ENCODE assay signal across 13 cellular contexts in genomic region chr1:208499021-208499420, GRCh38.
"Had no signal": no experiment of that assay in that cellular context is flagged by ENCODE, and none has a peak within 500 bp of the region (broad histone marks: within the 10 kb centered on the region; RNA-seq: fewer than 3 reads in every experiment).

No MANE protein-coding gene starts in this region.

- H3K9me3 ChIP-seq: thyroid gland had no signal

- H3K27me3 ChIP-seq: thyroid gland had no signal

- H3K27ac ChIP-seq: parathyroid adenoma, thyroid gland had no signal

- H3K9ac ChIP-seq: parathyroid adenoma had no signal

- H3K4me3 Mint-ChIP-seq: activated CD4-positive, alpha-beta memory T cell treated with anti-CD3 and anti-CD28 coated beads, Interleukin-2, amount 10 ng/mL, durations not matched to agents 7 days and 5 days; activated T-cell treated with anti-CD3 and anti-CD28 coated beads, Interleukin-2, amount 50 U/mL, for 24 hours; naive B cell had no signal

- H2AFZ ChIP-seq: parathyroid adenoma had no signal

- H3K4me3 ChIP-seq: thyroid gland had no signal

- H3K4me1 Mint-ChIP-seq: activated CD4-positive, alpha-beta memory T cell treated with anti-CD3 and anti-CD28 coated beads, Interleukin-2, amount 10 ng/mL, durations not matched to agents 7 days and 5 days; naive B cell had no signal

- FAIRE-seq: keratinocyte had no signal

- H3K36me3 ChIP-seq: thyroid gland had no signal

- H3K4me1 ChIP-seq: parathyroid adenoma had no signal

- ATAC-seq: activated naive CD4-positive, alpha-beta T cell treated with anti-CD3 and anti-CD28 coated beads, Interleukin-2, amount 50 U/mL, for 72 hours; esophagus mucosa had no signal

- H3K36me3 Mint-ChIP-seq: activated naive CD4-positive, alpha-beta T cell treated with anti-CD3 and anti-CD28 coated beads, Interleukin-2, amount 50 U/mL, for 72 hours; naive B cell had no signal

- H3K9me3 Mint-ChIP-seq: activated CD4-positive, alpha-beta memory T cell treated with anti-CD3 and anti-CD28 coated beads, Interleukin-2, amount 10 ng/mL, durations not matched to agents 7 days and 5 days; activated T-cell treated with anti-CD3 and anti-CD28 coated beads, Interleukin-2, amount 50 U/mL, for 24 hours had no signal

- H3K27ac Mint-ChIP-seq: activated CD4-positive, alpha-beta memory T cell treated with anti-CD3 and anti-CD28 coated beads, Interleukin-2, amount 10 ng/mL, durations not matched to agents 7 days and 5 days; activated naive CD4-positive, alpha-beta T cell treated with anti-CD3 and anti-CD28 coated beads, Interleukin-2, amount 50 U/mL, for 72 hours; activated T-cell treated with anti-CD3 and anti-CD28 coated beads, Interleukin-2, amount 50 U/mL, for 24 hours had no signal

- DNase-seq: activated CD4-positive, alpha-beta memory T cell treated with anti-CD3 and anti-CD28 coated beads, Interleukin-2, amount 10 ng/mL, durations not matched to agents 7 days and 5 days; activated CD4-positive, alpha-beta T cell treated with anti-CD3 and anti-CD28 coated beads for 4 hours; activated effector memory CD4-positive, alpha-beta T cell treated with anti-CD3 and anti-CD28 coated beads, Interleukin-2, amount 50 U/mL, for 16 hours; activated T-cell treated with anti-CD3 and anti-CD28 coated beads, Interleukin-2, amount 50 U/mL, for 24 hours; hippocampal formation; naive B cell; stimulated activated CD4-positive, alpha-beta T cell treated with anti-CD3 and anti-CD28 coated beads, Interleukin-12 subunit alpha, Interleukin-12 subunit beta, amount 100 ng/mL, for 4 hours; stimulated activated CD4-positive, alpha-beta T cell treated with anti-CD3 and anti-CD28 coated beads, Interleukin-2, amount 100 ng/mL, for 24 hours; thyroid gland had no signal
